12 cellular contexts compared by ENCODE assay signal in the genomic region with DNA sequence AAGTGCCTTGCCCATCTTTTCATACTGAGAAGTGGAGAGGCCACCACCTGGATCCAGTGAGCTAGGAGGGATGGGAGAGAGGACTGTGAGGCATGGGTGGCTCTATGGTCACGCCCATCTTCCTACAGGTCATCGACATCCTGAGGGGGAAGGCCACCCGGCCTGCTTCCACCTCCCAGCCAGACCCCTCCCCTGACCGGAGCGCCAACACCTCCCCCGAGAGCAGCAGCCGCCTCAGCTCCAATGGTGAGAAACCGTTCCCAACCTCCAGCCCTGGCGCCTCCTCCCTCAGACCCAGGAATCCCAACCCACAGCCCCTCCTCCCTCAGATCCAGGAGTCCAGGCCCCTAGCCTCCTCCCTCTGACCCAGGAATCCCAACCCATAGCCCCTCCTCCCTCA. TPM values are rescaled to one million over a fixed set of nuclear protein-coding genes. Genes with fewer than 3 reads are reported as not detected.
A peak's percentile ranks its signal among the peaks of the same experiment; 100 is the strongest.
DNase-seq lines count a peak whose midpoint lies in the region; ATAC-seq, FAIRE-seq and TF ChIP-seq lines count a peak whose summit lies in the region.
"Had no signal": no experiment of that assay in that cellular context is flagged by ENCODE, and none has a peak within 500 bp of the region (broad histone marks: within the 10 kb centered on the region; RNA-seq: fewer than 3 reads in every experiment).

No MANE protein-coding gene starts in this region.

- H3K4me1 ChIP-seq in K562 (replicated peaks in 1 of 2; ENCODE audit: control insufficient read depth in 2 of 2, insufficient read depth in 2 of 2, low read length in 2 of 2), result peaks cover 13 to 46% of the 10 kb centered on the region in 2 experiments

- TF ChIP-seq EP300 in K562 (IDR thresholded peaks at IDR 0.05; ENCODE audit: low read length), result no peak

- TF ChIP-seq RAD21 in K562 (CRISPR knock-in tag; conservative IDR thresholded peaks at IDR 0.05 in 1 of 2, IDR thresholded peaks at IDR 0.05 in 1 of 2), result no peak

- peaks cover 92% of the 10 kb centered on the region for H3K36me3 Mint-ChIP-seq in stimulated activated effector memory CD8-positive, alpha-beta T cell treated with anti-CD3 and anti-CD28 coated beads, Interleukin-12 subunit alpha, Interleukin-12 subunit beta, amount 100 ng/mL, for 72 hours

- H3K9me3 ChIP-seq in K562 (replicated peaks; ENCODE audit: control insufficient read depth, insufficient read depth, low read depth, low read length), result no peaks in the 10 kb centered on the region

- no peaks in the 10 kb centered on the region for H3K79me2 ChIP-seq in K562 (ENCODE audit: control insufficient read depth, insufficient read depth, low read length)

- H3K4me3 ChIP-seq in K562, result no peak overlapping the region

- ATAC-seq in K562, result no peak
- no peak for ATAC-seq in stimulated activated effector memory CD8-positive, alpha-beta T cell treated with anti-CD3 and anti-CD28 coated beads, Interleukin-12 subunit alpha, Interleukin-12 subunit beta, amount 100 ng/mL, for 72 hours

- no peak overlapping the region for H2AFZ ChIP-seq in K562 (ENCODE audit: low read depth, low read length)

- in situ Hi-C loops in K562 (cut with MboI), result no loop called here

- no peak overlapping the region for H3K4me3 Mint-ChIP-seq in stimulated activated effector memory CD8-positive, alpha-beta T cell treated with anti-CD3 and anti-CD28 coated beads, Interleukin-12 subunit alpha, Interleukin-12 subunit beta, amount 100 ng/mL, for 72 hours

- intact Hi-C loops in K562 (cut with micrococcal nuclease), result no loop called here

- H3K9me3 Mint-ChIP-seq in stimulated activated effector memory CD8-positive, alpha-beta T cell treated with anti-CD3 and anti-CD28 coated beads, Interleukin-12 subunit alpha, Interleukin-12 subunit beta, amount 100 ng/mL, for 72 hours, result no peaks in the 10 kb centered on the region
- H3K9me3 Mint-ChIP-seq: activated T-helper 2 cell treated with anti-CD3 and anti-CD28 coated beads, Interferon-gamma antibody, Interleukin-2, Interleukin-4, amounts not matched to agents 10 μg/mL and 5 μg/mL and 100 μg/mL, durations not matched to agents 14 hours and 24 hours and 36 hours had no signal

- no peaks in the 10 kb centered on the region for H3K36me3 ChIP-seq in K562 (ENCODE audit: control insufficient read depth, insufficient read depth, low read length)

- DNase-seq in DMS53 (lab: John Stamatoyannopoulos, UW), result peak; percentile 24
- no peak for DNase-seq in DMS53 treated with DMSO at 0.1 percent for 48 hours (lab: John Stamatoyannopoulos, UW; ENCODE audit: unreplicated experiment)
- peak in 1 of 4 experiments; percentile 27 for DNase-seq in K562 (ENCODE audit: extremely low read depth in 1 of 4, low spot score in 3 of 4)
- DNase-seq in islet precursor cell, result peak; percentile 74
- DNase-seq in stimulated activated effector memory CD8-positive, alpha-beta T cell treated with anti-CD3 and anti-CD28 coated beads, Interleukin-12 subunit alpha, Interleukin-12 subunit beta, amount 100 ng/mL, for 72 hours (ENCODE audit: low spot score in 2 of 2), result no peak
- DNase-seq in NCI-H1694 (lab: John Stamatoyannopoulos, UW), result no peak
- DNase-seq in NCI-H510A (lab: John Stamatoyannopoulos, UW), result no peak
- DNase-seq in GF-D8 (lab: John Stamatoyannopoulos, UW), result no peak

- H3K4me2 ChIP-seq in K562 (ENCODE audit: insufficient read depth, low read length), result no peak overlapping the region

- 63% methylated on average over 9 of the region's 9 CpGs for WGBS in K562 (ENCODE audit: insufficient coverage, low coverage, missing lambda C conversion rate)

- no peak for TF ChIP-seq POLR2A in K562 (conservative IDR thresholded peaks at IDR 0.05)

- no peaks in the 10 kb centered on the region for H3K27me3 ChIP-seq in K562 (ENCODE audit: control insufficient read depth in 2 of 2, insufficient read depth in 2 of 2, low read length in 2 of 2)

- no peak overlapping the region for H3K27ac ChIP-seq in K562 (ENCODE audit: extremely low read depth, low read depth, low read length)
- H3K27ac ChIP-seq: 22Rv1 had no signal

- no peaks in the 10 kb centered on the region for H4K20me1 ChIP-seq in K562 (replicated peaks; ENCODE audit: control insufficient read depth, insufficient read depth, low read length)

- CTCF ChIA-PET in K562 (lab: Yijun Ruan, JAX; ENCODE audit: low intra/inter-chr PET ratio), result no interaction called here

- POLR2A ChIA-PET in K562 (lab: Yijun Ruan, JAX), result interaction anchor here (0.6 kb wide), 1 partner anchor 22 kb away, joined by 3 read pairs; no protein-coding TSS in a partner anchor

- no peak for FAIRE-seq in K562 (lab: Jason Lieb, UNC)

- no peak overlapping the region for H3K9ac ChIP-seq in K562 (ENCODE audit: insufficient read depth in 1 of 2, low read depth in 2 of 2, low read length in 2 of 2)

- H3K27ac Mint-ChIP-seq in stimulated activated effector memory CD8-positive, alpha-beta T cell treated with anti-CD3 and anti-CD28 coated beads, Interleukin-12 subunit alpha, Interleukin-12 subunit beta, amount 100 ng/mL, for 72 hours, result peak overlapping the region; percentile 86
- H3K27ac Mint-ChIP-seq: activated T-helper 2 cell treated with anti-CD3 and anti-CD28 coated beads, Interferon-gamma antibody, Interleukin-2, Interleukin-4, amounts not matched to agents 10 μg/mL and 5 μg/mL and 100 μg/mL, durations not matched to agents 14 hours and 24 hours and 36 hours had no signal

- BruUV-seq in K562 (replicated peaks; lab: Mats Ljungman, UMichigan), result no TSS peak

- no peaks in the 10 kb centered on the region for H3K9me1 ChIP-seq in K562 (ENCODE audit: control insufficient read depth, insufficient read depth, low read length)

- H3K4me1 Mint-ChIP-seq in stimulated activated effector memory CD8-positive, alpha-beta T cell treated with anti-CD3 and anti-CD28 coated beads, Interleukin-12 subunit alpha, Interleukin-12 subunit beta, amount 100 ng/mL, for 72 hours, result peaks cover 40% of the 10 kb centered on the region

- no peak for TF ChIP-seq CTCF in K562 (IDR thresholded peaks at IDR 0.05 in 2 of 3, conservative IDR thresholded peaks at IDR 0.05 in 1 of 3; ENCODE audit: insufficient read depth in 2 of 3, low read depth in 1 of 3, low read length in 3 of 3)

RNA-seq across cellular contexts. Expression of a gene that starts 10.1 kb away (rescaled TPM):
- total RNA-seq in K562 (2011; cell fraction: chromatin; rRNA removed; ENCODE audit: low replicate concordance), result 3.7 and 11.5 TPM in 2 replicates
- total RNA-seq in K562 (2011; cell fraction: nucleolus; rRNA removed), result 6.4 and 6.8 TPM in 2 replicates
- 2.5 and 7.1 TPM in 2 replicates for total RNA-seq in K562 (2011; cell fraction: nucleoplasm; rRNA removed)
- 1.1 TPM in 2 replicates for total RNA-seq in K562 (2014; rRNA removed)
- 0.07 TPM in 1 of 2 replicates, not detected in the other for total RNA-seq in K562 (2014; rRNA removed; fragmentation: Illumina TruSeq; extraction: Trizol)
- 0.33 and 0.72 TPM in 2 replicates for total RNA-seq in K562 (2015; rRNA removed; fragmentation: Illumina TruSeq; extraction: Trizol)
- total RNA-seq in K562 (2021), result 1.9 and 2.4 TPM in 2 replicates
- 0.28 and 1.2 TPM in 2 replicates for polyA plus RNA-seq in K562 (2011; rRNA removed)
- polyA plus RNA-seq in K562 (2011; cell fraction: cytosol; rRNA removed), result 0.43 and 2.4 TPM in 2 replicates
- 5.5 and 6.5 TPM in 2 replicates for polyA plus RNA-seq in K562 (2011; cell fraction: nucleus; rRNA removed)
- 2.5 and 9.1 TPM in 2 replicates for polyA plus RNA-seq in K562 (2012)
- polyA plus RNA-seq in K562 (2014; fragmentation: Illumina TruSeq; extraction: Trizol), result 0.67 and 0.93 TPM in 2 replicates
- polyA plus RNA-seq in K562 (2014; fragmentation: Nextera tagmentation; extraction: Ambion mirVana), result under 1 TPM in 1 of 2 experiments, not detected in 1; 0.03 TPM
- 0.97 and 2.4 TPM in 2 replicates for polyA plus RNA-seq in K562 (2014; rRNA removed)
- polyA minus RNA-seq in K562 (2011; rRNA and poly(A)+ RNA removed), result 0.21 TPM in 1 of 2 replicates, not detected in the other
- 2.5 TPM in 2 replicates for polyA minus RNA-seq in K562 (2011; cell fraction: cytosol; rRNA and poly(A)+ RNA removed)
- polyA minus RNA-seq in K562 (2011; cell fraction: nucleus; rRNA and poly(A)+ RNA removed), result 0.78 and 2.3 TPM in 2 replicates

RNA-seq across cellular contexts. Expression of a gene that starts 19.1 kb away (rescaled TPM):
- total RNA-seq in K562 (2011; cell fraction: chromatin; rRNA removed; ENCODE audit: low replicate concordance), result not detected in 2 replicates
- total RNA-seq in K562 (2011; cell fraction: nucleolus; rRNA removed), result not detected in 2 replicates
- not detected in 2 replicates for total RNA-seq in K562 (2011; cell fraction: nucleoplasm; rRNA removed)
- total RNA-seq in K562 (2014; rRNA removed) (0.09 TPM in 1 of 2 replicates, not detected in the other), K562 (2014; rRNA removed; fragmentation: Illumina TruSeq; extraction: Trizol) (not detected in 2 replicates), K562 (2015; rRNA removed; fragmentation: Illumina TruSeq; extraction: Trizol) (not detected in 2 replicates), K562 (2021) (not detected in 2 replicates)
- polyA plus RNA-seq in K562 (2011; rRNA removed) (not detected in 2 replicates), K562 (2014; fragmentation: Illumina TruSeq; extraction: Trizol) (not detected in 2 replicates), K562 (2014; fragmentation: Nextera tagmentation; extraction: Ambion mirVana) (not detected), K562 (2014; rRNA removed) (not detected in 2 replicates)
- polyA plus RNA-seq in K562 (2011; cell fraction: cytosol; rRNA removed), result not detected in 2 replicates
- polyA plus RNA-seq in K562 (2011; cell fraction: nucleus; rRNA removed), result not detected in 2 replicates
- polyA plus RNA-seq in K562 (2012), result not detected in 2 replicates
- polyA minus RNA-seq in K562 (2011; rRNA and poly(A)+ RNA removed), result not detected in 2 replicates
- polyA minus RNA-seq in K562 (2011; cell fraction: cytosol; rRNA and poly(A)+ RNA removed), result not detected in 2 replicates
- not detected in 2 replicates for polyA minus RNA-seq in K562 (2011; cell fraction: nucleus; rRNA and poly(A)+ RNA removed)
- total RNA-seq: activated T-helper 2 cell treated with anti-CD3 and anti-CD28 coated beads, Interferon-gamma antibody, Interleukin-2, Interleukin-4, amounts not matched to agents 10 μg/mL and 5 μg/mL and 100 μg/mL, durations not matched to agents 14 hours and 24 hours and 36 hours; LHCN-M2; RPMI7951 had no signal

RNA-seq across cellular contexts. Expression of a gene that starts 50.3 kb away (rescaled TPM):
- total RNA-seq in K562 (2011; cell fraction: chromatin; rRNA removed; ENCODE audit: low replicate concordance), result 3.4 and 9.2 TPM in 2 replicates
- total RNA-seq in K562 (2011; cell fraction: nucleolus; rRNA removed), result 3.7 and 5.5 TPM in 2 replicates
- total RNA-seq in K562 (2011; cell fraction: nucleoplasm; rRNA removed), result 3.0 and 4.9 TPM in 2 replicates
- 0.14 and 0.41 TPM in 2 replicates for total RNA-seq in K562 (2014; rRNA removed)
- total RNA-seq in K562 (2014; rRNA removed; fragmentation: Illumina TruSeq; extraction: Trizol), result 0.06 and 0.07 TPM in 2 replicates
- total RNA-seq in K562 (2015; rRNA removed; fragmentation: Illumina TruSeq; extraction: Trizol), result 0.33 and 0.38 TPM in 2 replicates
- 1.3 and 1.9 TPM in 2 replicates for total RNA-seq in K562 (2021)
- polyA plus RNA-seq in K562 (2011; rRNA removed), result 0.18 and 1.5 TPM in 2 replicates
- polyA plus RNA-seq in K562 (2011; cell fraction: cytosol; rRNA removed), result 0.31 and 0.64 TPM in 2 replicates
- polyA plus RNA-seq in K562 (2011; cell fraction: nucleus; rRNA removed), result 4.7 and 6.3 TPM in 2 replicates
- polyA plus RNA-seq in K562 (2012), result 1.6 and 3.8 TPM in 2 replicates
- 0.45 and 0.47 TPM in 2 replicates for polyA plus RNA-seq in K562 (2014; fragmentation: Illumina TruSeq; extraction: Trizol)
- polyA plus RNA-seq in K562 (2014; fragmentation: Nextera tagmentation; extraction: Ambion mirVana), result not detected
- polyA plus RNA-seq in K562 (2014; rRNA removed), result 0.76 and 1.1 TPM in 2 replicates
- polyA minus RNA-seq in K562 (2011; rRNA and poly(A)+ RNA removed), result 0.56 and 0.72 TPM in 2 replicates
- 2.5 and 2.6 TPM in 2 replicates for polyA minus RNA-seq in K562 (2011; cell fraction: cytosol; rRNA and poly(A)+ RNA removed)
- polyA minus RNA-seq in K562 (2011; cell fraction: nucleus; rRNA and poly(A)+ RNA removed), result 0.94 and 1.2 TPM in 2 replicates
- total RNA-seq: activated T-helper 2 cell treated with anti-CD3 and anti-CD28 coated beads, Interferon-gamma antibody, Interleukin-2, Interleukin-4, amounts not matched to agents 10 μg/mL and 5 μg/mL and 100 μg/mL, durations not matched to agents 14 hours and 24 hours and 36 hours had no signal

RNA-seq across cellular contexts. Expression of a gene that starts 59.6 kb away (rescaled TPM):
- not detected in 2 replicates for total RNA-seq in K562 (2011; cell fraction: chromatin; rRNA removed; ENCODE audit: low replicate concordance)
- total RNA-seq in K562 (2011; cell fraction: nucleolus; rRNA removed), result not detected in 2 replicates
- not detected in 2 replicates for total RNA-seq in K562 (2011; cell fraction: nucleoplasm; rRNA removed)
- total RNA-seq in K562 (2014; rRNA removed), result not detected in 2 replicates
- not detected in 2 replicates for total RNA-seq in K562 (2014; rRNA removed; fragmentation: Illumina TruSeq; extraction: Trizol)
- total RNA-seq in K562 (2015; rRNA removed; fragmentation: Illumina TruSeq; extraction: Trizol), result not detected in 2 replicates
- total RNA-seq in K562 (2021), result not detected in 2 replicates
- polyA plus RNA-seq in K562 (2011; rRNA removed), result not detected in 2 replicates
- not detected in 2 replicates for polyA plus RNA-seq in K562 (2011; cell fraction: cytosol; rRNA removed)
- polyA plus RNA-seq in K562 (2011; cell fraction: nucleus; rRNA removed), result not detected in 2 replicates
- not detected in 2 replicates for polyA plus RNA-seq in K562 (2012)
- polyA plus RNA-seq in K562 (2014; fragmentation: Illumina TruSeq; extraction: Trizol), result not detected in 2 replicates
- polyA plus RNA-seq in K562 (2014; fragmentation: Nextera tagmentation; extraction: Ambion mirVana), result not detected
- not detected in 2 replicates for polyA plus RNA-seq in K562 (2014; rRNA removed)
- not detected in 2 replicates for polyA minus RNA-seq in K562 (2011; rRNA and poly(A)+ RNA removed)
- not detected in 2 replicates for polyA minus RNA-seq in K562 (2011; cell fraction: cytosol; rRNA and poly(A)+ RNA removed)
- polyA minus RNA-seq in K562 (2011; cell fraction: nucleus; rRNA and poly(A)+ RNA removed), result not detected in 2 replicates
- total RNA-seq: activated T-helper 2 cell treated with anti-CD3 and anti-CD28 coated beads, Interferon-gamma antibody, Interleukin-2, Interleukin-4, amounts not matched to agents 10 μg/mL and 5 μg/mL and 100 μg/mL, durations not matched to agents 14 hours and 24 hours and 36 hours; LHCN-M2; RPMI7951 had no signal

Comparison
In these comparisons a context has a peak if more than half of its experiments do, and no peak if none do; other contexts are left out.
1. DNase-seq: peak in DMS53 (single experiment) and islet precursor cell (single experiment); none in DMS53 treated with DMSO at 0.1 percent for 48 hours (single experiment), stimulated activated effector memory CD8-positive, alpha-beta T cell treated with anti-CD3 and anti-CD28 coated beads, Interleukin-12 subunit alpha, Interleukin-12 subunit beta, amount 100 ng/mL, for 72 hours (0 of 2), NCI-H1694 (single experiment), NCI-H510A (single experiment) and GF-D8 (single experiment).